In the genomic region with DNA sequence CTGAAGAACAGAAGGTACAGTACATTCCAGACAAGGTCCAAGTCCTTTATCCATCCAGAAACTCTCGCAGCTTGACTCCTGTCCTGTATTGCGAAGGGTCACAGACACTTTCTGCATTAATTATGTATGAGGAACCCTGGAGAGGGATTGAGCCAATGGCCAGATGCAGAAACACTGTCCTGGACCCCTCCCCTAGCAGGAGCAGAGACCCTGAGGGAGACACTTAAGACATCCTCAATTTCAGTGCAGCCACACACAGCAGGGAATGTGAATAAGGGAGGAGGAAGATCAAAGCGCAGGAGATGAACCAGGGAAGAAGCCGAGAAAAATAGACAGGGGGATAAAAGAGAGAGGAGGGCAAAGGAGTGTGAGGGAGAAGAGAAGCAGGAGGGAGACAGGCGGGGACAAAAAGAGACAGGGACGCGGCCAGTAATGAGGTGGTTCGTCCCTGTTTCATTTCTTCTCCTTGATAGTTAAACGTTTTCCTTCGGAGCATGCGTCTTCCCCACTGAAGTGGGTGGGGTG, we compare ENCODE assay signal across 20 cellular contexts.
"Had no signal": no experiment of that assay in that cellular context is flagged by ENCODE, and none has a peak within 500 bp of the region (broad histone marks: within the 10 kb centered on the region; RNA-seq: fewer than 3 reads in every experiment).

No MANE protein-coding gene starts in this region.

- DNase-seq: activated CD4-positive, alpha-beta memory T cell treated with anti-CD3 and anti-CD28 coated beads for 36 hours; activated CD8-positive, alpha-beta memory T cell treated with anti-CD3 and anti-CD28 coated beads, Interleukin-2, amount 50 U/mL, for 4 hours; activated gamma-delta T cell treated with Interleukin-2 at 50 U/mL for 16 hours; activated naive CD8-positive, alpha-beta T cell treated with anti-CD3 and anti-CD28 coated beads, Interleukin-2, amount 10 ng/mL, durations not matched to agents 7 days and 5 days; activated T-cell treated with anti-CD3 and anti-CD28 coated beads, Interleukin-2, amount 50 U/mL, for 72 hours; anterior cingulate cortex; heart left ventricle; left cardiac atrium; mucosa of descending colon; naive thymus-derived CD8-positive, alpha-beta T cell; stimulated activated CD4-positive, alpha-beta T cell treated with anti-CD3 and anti-CD28 coated beads, Interleukin-4, amount 100 ng/mL, for 24 hours; stimulated activated naive CD8-positive, alpha-beta T cell treated with anti-CD3 and anti-CD28 coated beads, Interleukin-15, amount 100 ng/mL, for 72 hours; T-cell; T1000 had no signal

- H3K36me3 ChIP-seq: heart left ventricle, thoracic aorta had no signal

- H3K27me3 Mint-ChIP-seq: activated CD4-positive, alpha-beta memory T cell treated with anti-CD3 and anti-CD28 coated beads for 36 hours; activated naive CD8-positive, alpha-beta T cell treated with anti-CD3 and anti-CD28 coated beads, Interleukin-2, amount 10 ng/mL, durations not matched to agents 7 days and 5 days had no signal

- H3K4me3 Mint-ChIP-seq: activated CD4-positive, alpha-beta memory T cell treated with anti-CD3 and anti-CD28 coated beads for 36 hours; activated naive CD8-positive, alpha-beta T cell treated with anti-CD3 and anti-CD28 coated beads, Interleukin-2, amount 10 ng/mL, durations not matched to agents 7 days and 5 days; activated T-cell treated with anti-CD3 and anti-CD28 coated beads, Interleukin-2, amount 50 U/mL, for 72 hours; naive thymus-derived CD8-positive, alpha-beta T cell; stimulated activated naive CD8-positive, alpha-beta T cell treated with anti-CD3 and anti-CD28 coated beads, Interleukin-15, amount 100 ng/mL, for 72 hours; T-cell had no signal

- H3K4me1 Mint-ChIP-seq: activated naive CD8-positive, alpha-beta T cell treated with anti-CD3 and anti-CD28 coated beads, Interleukin-2, amount 10 ng/mL, durations not matched to agents 7 days and 5 days; naive thymus-derived CD8-positive, alpha-beta T cell; stimulated activated naive CD8-positive, alpha-beta T cell treated with anti-CD3 and anti-CD28 coated beads, Interleukin-15, amount 100 ng/mL, for 72 hours; T-cell had no signal

- ATAC-seq: activated T-cell treated with anti-CD3 and anti-CD28 coated beads, Interleukin-2, amount 50 U/mL, for 72 hours; heart left ventricle; left cardiac atrium; mucosa of descending colon; naive thymus-derived CD8-positive, alpha-beta T cell; stimulated activated naive CD8-positive, alpha-beta T cell treated with anti-CD3 and anti-CD28 coated beads, Interleukin-15, amount 100 ng/mL, for 72 hours; T-cell had no signal

- H3K4me1 ChIP-seq: foreskin keratinocyte, heart left ventricle had no signal

- H3K9me3 Mint-ChIP-seq: activated CD4-positive, alpha-beta memory T cell treated with anti-CD3 and anti-CD28 coated beads for 36 hours; activated naive CD8-positive, alpha-beta T cell treated with anti-CD3 and anti-CD28 coated beads, Interleukin-2, amount 10 ng/mL, durations not matched to agents 7 days and 5 days; activated T-cell treated with anti-CD3 and anti-CD28 coated beads, Interleukin-2, amount 50 U/mL, for 72 hours; T-cell had no signal

- H3K27ac ChIP-seq: foreskin keratinocyte, heart left ventricle, SK-N-MC, thoracic aorta had no signal

- H3K36me3 Mint-ChIP-seq: activated CD4-positive, alpha-beta memory T cell treated with anti-CD3 and anti-CD28 coated beads for 36 hours; activated naive CD8-positive, alpha-beta T cell treated with anti-CD3 and anti-CD28 coated beads, Interleukin-2, amount 10 ng/mL, durations not matched to agents 7 days and 5 days; naive thymus-derived CD8-positive, alpha-beta T cell; T-cell had no signal

- H3K27ac Mint-ChIP-seq: activated CD4-positive, alpha-beta memory T cell treated with anti-CD3 and anti-CD28 coated beads for 36 hours; activated naive CD8-positive, alpha-beta T cell treated with anti-CD3 and anti-CD28 coated beads, Interleukin-2, amount 10 ng/mL, durations not matched to agents 7 days and 5 days; activated T-cell treated with anti-CD3 and anti-CD28 coated beads, Interleukin-2, amount 50 U/mL, for 72 hours; naive thymus-derived CD8-positive, alpha-beta T cell; stimulated activated naive CD8-positive, alpha-beta T cell treated with anti-CD3 and anti-CD28 coated beads, Interleukin-15, amount 100 ng/mL, for 72 hours; T-cell had no signal

- H3K4me3 ChIP-seq: heart left ventricle, lung, mucosa of descending colon, SK-N-MC, thoracic aorta had no signal

- H3K27me3 ChIP-seq: heart left ventricle had no signal

- H3K9me3 ChIP-seq: heart left ventricle, mucosa of descending colon, thoracic aorta had no signal

- FAIRE-seq: bronchial epithelial cell, endothelial cell of umbilical vein had no signal
